In genomic region chr16:12381662-12382061, GRCh38 we compare ENCODE assay signal across 38 cellular contexts.
"Had no signal": no experiment of that assay in that cellular context is flagged by ENCODE, and none has a peak within 500 bp of the region (broad histone marks: within the 10 kb centered on the region; RNA-seq: fewer than 3 reads in every experiment).

No MANE protein-coding gene starts in this region.

- H3K27ac ChIP-seq: adrenal gland, ascending aorta, body of pancreas, brain microvascular endothelial cell, breast epithelium, cardiac muscle cell had no signal

- H3K27ac Mint-ChIP-seq: activated naive CD4-positive, alpha-beta T cell treated with anti-CD3 and anti-CD28 coated beads for 36 hours; activated naive CD4-positive, alpha-beta T cell treated with anti-CD3 and anti-CD28 coated beads, Interleukin-2, amount 10 ng/mL, durations not matched to agents 7 days and 5 days; activated naive CD4-positive, alpha-beta T cell treated with anti-CD3 and anti-CD28 coated beads, Interleukin-2, amount 50 U/mL, for 24 hours; activated naive CD4-positive, alpha-beta T cell treated with anti-CD3 and anti-CD28 coated beads, Interleukin-2, amount 50 U/mL, for 72 hours; activated naive CD8-positive, alpha-beta T cell; activated naive CD8-positive, alpha-beta T cell treated with anti-CD3 and anti-CD28 coated beads for 36 hours; activated naive CD8-positive, alpha-beta T cell treated with anti-CD3 and anti-CD28 coated beads, Interleukin-2, amount 10 ng/mL, durations not matched to agents 7 days and 5 days; activated naive CD8-positive, alpha-beta T cell treated with anti-CD3 and anti-CD28 coated beads, Interleukin-2, amount 50 U/mL, for 24 hours; activated T-cell treated with anti-CD3 and anti-CD28 coated beads, Interleukin-2, amount 50 U/mL, for 24 hours; activated T-cell treated with anti-CD3 and anti-CD28 coated beads, Interleukin-2, amount 50 U/mL, for 72 hours; activated T-helper 1 cell treated with anti-CD3 and anti-CD28 coated beads, Interleukin-12 subunit alpha, Interleukin-12 subunit beta, Interleukin-2, Interleukin-4 antibody, amounts not matched to agents 30 ng/mL and 10 ng/mL and 1 ng/mL, durations not matched to agents 14 hours and 24 hours and 36 hours; activated T-helper 17 cell treated with anti-CD3 and anti-CD28 coated beads, Interleukin-2, amount 50 U/mL, for 72 hours; activated T-helper 2 cell treated with anti-CD3 and anti-CD28 coated beads, Interferon-gamma antibody, Interleukin-2, Interleukin-4, amounts not matched to agents 10 μg/mL and 5 μg/mL and 100 μg/mL, durations not matched to agents 14 hours and 24 hours and 36 hours had no signal

- H3K9me3 ChIP-seq: adrenal gland, ascending aorta, body of pancreas, breast epithelium had no signal

- H3K4me1 ChIP-seq: body of pancreas had no signal

- H3K36me3 ChIP-seq: adrenal gland, ascending aorta, brain microvascular endothelial cell, breast epithelium, cardiac muscle cell had no signal

- FAIRE-seq: astrocyte, bronchial epithelial cell had no signal

- H3K36me3 Mint-ChIP-seq: activated naive CD4-positive, alpha-beta T cell treated with anti-CD3 and anti-CD28 coated beads, Interleukin-2, amount 10 ng/mL, durations not matched to agents 7 days and 5 days; activated naive CD4-positive, alpha-beta T cell treated with anti-CD3 and anti-CD28 coated beads, Interleukin-2, amount 50 U/mL, for 72 hours; brain had no signal

- ATAC-seq: activated naive CD4-positive, alpha-beta T cell treated with anti-CD3 and anti-CD28 coated beads, Interleukin-2, amount 50 U/mL, for 72 hours; activated naive CD8-positive, alpha-beta T cell treated with anti-CD3 and anti-CD28 coated beads, Interleukin-2, amount 50 U/mL, for 24 hours; activated T-cell treated with anti-CD3 and anti-CD28 coated beads, Interleukin-2, amount 50 U/mL, for 4 hours; activated T-cell treated with anti-CD3 and anti-CD28 coated beads, Interleukin-2, amount 50 U/mL, for 72 hours; activated T-helper 17 cell treated with anti-CD3 and anti-CD28 coated beads, Interleukin-2, amount 50 U/mL, for 72 hours; body of pancreas had no signal

- H3K27me3 Mint-ChIP-seq: activated naive CD4-positive, alpha-beta T cell treated with anti-CD3 and anti-CD28 coated beads, Interleukin-2, amount 10 ng/mL, durations not matched to agents 7 days and 5 days; activated naive CD4-positive, alpha-beta T cell treated with anti-CD3 and anti-CD28 coated beads, Interleukin-2, amount 50 U/mL, for 24 hours; activated naive CD8-positive, alpha-beta T cell; activated naive CD8-positive, alpha-beta T cell treated with anti-CD3 and anti-CD28 coated beads for 36 hours; activated naive CD8-positive, alpha-beta T cell treated with anti-CD3 and anti-CD28 coated beads, Interleukin-2, amount 10 ng/mL, durations not matched to agents 7 days and 5 days; activated naive CD8-positive, alpha-beta T cell treated with anti-CD3 and anti-CD28 coated beads, Interleukin-2, amount 50 U/mL, for 24 hours; activated T-cell treated with anti-CD3 and anti-CD28 coated beads, Interleukin-2, amount 50 U/mL, for 24 hours; activated T-helper 17 cell treated with anti-CD3 and anti-CD28 coated beads, Interleukin-2, amount 50 U/mL, for 72 hours; central memory CD8-positive, alpha-beta T cell had no signal

- H3K4me3 Mint-ChIP-seq: activated naive CD4-positive, alpha-beta T cell treated with anti-CD3 and anti-CD28 coated beads for 36 hours; activated naive CD4-positive, alpha-beta T cell treated with anti-CD3 and anti-CD28 coated beads, Interleukin-2, amount 10 ng/mL, durations not matched to agents 7 days and 5 days; activated naive CD4-positive, alpha-beta T cell treated with anti-CD3 and anti-CD28 coated beads, Interleukin-2, amount 50 U/mL, for 24 hours; activated naive CD8-positive, alpha-beta T cell; activated naive CD8-positive, alpha-beta T cell treated with anti-CD3 and anti-CD28 coated beads for 36 hours; activated naive CD8-positive, alpha-beta T cell treated with anti-CD3 and anti-CD28 coated beads, Interleukin-2, amount 10 ng/mL, durations not matched to agents 7 days and 5 days; activated naive CD8-positive, alpha-beta T cell treated with anti-CD3 and anti-CD28 coated beads, Interleukin-2, amount 50 U/mL, for 24 hours; activated T-cell treated with anti-CD3 and anti-CD28 coated beads, Interleukin-2, amount 50 U/mL, for 24 hours; activated T-cell treated with anti-CD3 and anti-CD28 coated beads, Interleukin-2, amount 50 U/mL, for 4 hours; activated T-cell treated with anti-CD3 and anti-CD28 coated beads, Interleukin-2, amount 50 U/mL, for 72 hours; activated T-helper 1 cell treated with anti-CD3 and anti-CD28 coated beads, Interleukin-12 subunit alpha, Interleukin-12 subunit beta, Interleukin-2, Interleukin-4 antibody, amounts not matched to agents 30 ng/mL and 10 ng/mL and 1 ng/mL, durations not matched to agents 14 hours and 24 hours and 36 hours; activated T-helper 17 cell treated with anti-CD3 and anti-CD28 coated beads, Interleukin-2, amount 50 U/mL, for 72 hours; brain; central memory CD8-positive, alpha-beta T cell had no signal

- H3K9me3 Mint-ChIP-seq: activated naive CD4-positive, alpha-beta T cell treated with anti-CD3 and anti-CD28 coated beads, Interleukin-2, amount 50 U/mL, for 24 hours; activated naive CD4-positive, alpha-beta T cell treated with anti-CD3 and anti-CD28 coated beads, Interleukin-2, amount 50 U/mL, for 72 hours; activated naive CD8-positive, alpha-beta T cell treated with anti-CD3 and anti-CD28 coated beads for 36 hours; activated naive CD8-positive, alpha-beta T cell treated with anti-CD3 and anti-CD28 coated beads, Interleukin-2, amount 50 U/mL, for 24 hours; activated T-cell treated with anti-CD3 and anti-CD28 coated beads, Interleukin-2, amount 50 U/mL, for 24 hours; activated T-helper 1 cell treated with anti-CD3 and anti-CD28 coated beads, Interleukin-12 subunit alpha, Interleukin-12 subunit beta, Interleukin-2, Interleukin-4 antibody, amounts not matched to agents 30 ng/mL and 10 ng/mL and 1 ng/mL, durations not matched to agents 14 hours and 24 hours and 36 hours; activated T-helper 17 cell treated with anti-CD3 and anti-CD28 coated beads, Interleukin-2, amount 50 U/mL, for 72 hours; activated T-helper 2 cell treated with anti-CD3 and anti-CD28 coated beads, Interferon-gamma antibody, Interleukin-2, Interleukin-4, amounts not matched to agents 10 μg/mL and 5 μg/mL and 100 μg/mL, durations not matched to agents 14 hours and 24 hours and 36 hours; central memory CD8-positive, alpha-beta T cell had no signal

- H3K27me3 ChIP-seq: adrenal gland, ascending aorta, body of pancreas, brain microvascular endothelial cell, breast epithelium, cardiac muscle cell had no signal

- H3K4me3 ChIP-seq: adrenal gland, ascending aorta, body of pancreas, breast epithelium, cardiac muscle cell had no signal

- DNase-seq: activated effector memory CD4-positive, alpha-beta T cell treated with anti-CD3 and anti-CD28 coated beads, Interleukin-2, amount 50 U/mL, for 16 hours; activated effector memory CD4-positive, alpha-beta T cell treated with Interleukin-2 at 50 U/mL for 16 hours; activated gamma-delta T cell; activated gamma-delta T cell treated with Interleukin-2 at 50 U/mL for 16 hours; activated naive CD4-positive, alpha-beta T cell treated with anti-CD3 and anti-CD28 coated beads for 36 hours; activated naive CD4-positive, alpha-beta T cell treated with anti-CD3 and anti-CD28 coated beads, Interleukin-2, amount 10 ng/mL, durations not matched to agents 7 days and 5 days; activated naive CD4-positive, alpha-beta T cell treated with anti-CD3 and anti-CD28 coated beads, Interleukin-2, amount 50 U/mL, for 16 hours; activated naive CD4-positive, alpha-beta T cell treated with Interleukin-2 at 50 U/mL for 16 hours; activated naive CD8-positive, alpha-beta T cell treated with anti-CD3 and anti-CD28 coated beads for 36 hours; activated naive CD8-positive, alpha-beta T cell treated with anti-CD3 and anti-CD28 coated beads, Interleukin-2, amount 10 ng/mL, durations not matched to agents 7 days and 5 days; activated naive CD8-positive, alpha-beta T cell treated with anti-CD3 and anti-CD28 coated beads, Interleukin-2, amount 50 U/mL, for 24 hours; activated T-cell treated with anti-CD3 and anti-CD28 coated beads, Interleukin-2, amount 50 U/mL, for 1 hour; activated T-cell treated with anti-CD3 and anti-CD28 coated beads, Interleukin-2, amount 50 U/mL, for 24 hours; activated T-cell treated with anti-CD3 and anti-CD28 coated beads, Interleukin-2, amount 50 U/mL, for 4 hours; activated T-cell treated with anti-CD3 and anti-CD28 coated beads, Interleukin-2, amount 50 U/mL, for 48 hours; activated T-cell treated with anti-CD3 and anti-CD28 coated beads, Interleukin-2, amount 50 U/mL, for 72 hours; adrenal gland; amniotic stem cell; amygdala; anterior cingulate cortex; aorta; body of pancreas; brain microvascular endothelial cell; central memory CD4-positive, alpha-beta T cell; cerebellar nuclear complex had no signal
